Comparison of ENCODE assay signal across 33 cellular contexts in genomic region chr13:40875583-40875982, GRCh38.
"Had no signal": no experiment of that assay in that cellular context is flagged by ENCODE, and none has a peak within 500 bp of the region (broad histone marks: within the 10 kb centered on the region; RNA-seq: fewer than 3 reads in every experiment).

No MANE protein-coding gene starts in this region.

- H3K4me3 ChIP-seq: adrenal gland, body of pancreas, MG63, Peyer's patch had no signal

- H3K4me1 Mint-ChIP-seq: activated CD4-positive, alpha-beta T cell treated with anti-CD3 and anti-CD28 coated beads for 36 hours; activated CD4-positive, alpha-beta T cell treated with anti-CD3 and anti-CD28 coated beads, Interleukin-2, amount 10 ng/mL, durations not matched to agents 7 days and 5 days had no signal

- H3K4me1 ChIP-seq: adrenal gland, body of pancreas, breast epithelium, Peyer's patch had no signal

- ATAC-seq: activated CD4-positive, alpha-beta T cell treated with anti-CD3 and anti-CD28 coated beads for 36 hours; activated CD8-positive, alpha-beta T cell treated with anti-CD3 and anti-CD28 coated beads, Interleukin-2, amount 10 ng/mL, durations not matched to agents 7 days and 5 days; activated naive CD4-positive, alpha-beta T cell treated with anti-CD3 and anti-CD28 coated beads, Interleukin-2, amount 50 U/mL, for 72 hours; body of pancreas; PC-3; Right ventricle myocardium inferior had no signal

- H3K27me3 ChIP-seq: adrenal gland, body of pancreas, breast epithelium, MG63, Peyer's patch had no signal

- DNase-seq: activated CD4-positive, alpha-beta T cell treated with anti-CD3 and anti-CD28 coated beads for 36 hours; activated CD4-positive, alpha-beta T cell treated with anti-CD3 and anti-CD28 coated beads, Interleukin-2, amount 10 ng/mL, durations not matched to agents 7 days and 5 days; activated CD4-positive, alpha-beta T cell treated with anti-CD3 and anti-CD28 coated beads, Interleukin-2, amount 50 U/mL, for 48 hours; activated CD8-positive, alpha-beta T cell treated with anti-CD3 and anti-CD28 coated beads, Interleukin-2, amount 10 ng/mL, durations not matched to agents 7 days and 5 days; activated gamma-delta T cell treated with Interleukin-2 at 50 U/mL for 16 hours; activated naive CD4-positive, alpha-beta T cell treated with anti-CD3 and anti-CD28 coated beads for 36 hours; activated T-cell treated with anti-CD3 and anti-CD28 coated beads, Interleukin-2, amount 50 U/mL, for 24 hours; adrenal gland; body of pancreas; Kasumi-1; KG1; MG63; NCI-H1092 treated with DMSO at 0.1 percent for 48 hours; NCI-H1417; NCI-H146; NCI-H187; NCI-H2029 treated with DMSO at 0.1 percent for 48 hours; NCI-H2107; NCI-H2171; NCI-H526; NCI-H748 treated with DMSO at 0.1 percent for 48 hours; NK-92 treated with Interleukin-12 subunit alpha and Interleukin-12 subunit beta, amount 100 ng/mL, for 24 hours; Peyer's patch; SW 1271; T-helper 1 cell; T-helper 2 cell; T1000 had no signal

- H3K4me3 Mint-ChIP-seq: activated CD4-positive, alpha-beta T cell treated with anti-CD3 and anti-CD28 coated beads for 36 hours; activated CD4-positive, alpha-beta T cell treated with anti-CD3 and anti-CD28 coated beads, Interleukin-2, amount 10 ng/mL, durations not matched to agents 7 days and 5 days; activated CD8-positive, alpha-beta T cell treated with anti-CD3 and anti-CD28 coated beads, Interleukin-2, amount 10 ng/mL, durations not matched to agents 7 days and 5 days; activated naive CD4-positive, alpha-beta T cell treated with anti-CD3 and anti-CD28 coated beads for 36 hours; activated T-cell treated with anti-CD3 and anti-CD28 coated beads, Interleukin-2, amount 50 U/mL, for 24 hours; activated T-helper 1 cell treated with anti-CD3 and anti-CD28 coated beads, Interleukin-12 subunit alpha, Interleukin-12 subunit beta, Interleukin-2, Interleukin-4 antibody, amounts not matched to agents 30 ng/mL and 10 ng/mL and 1 ng/mL, durations not matched to agents 14 hours and 24 hours and 36 hours had no signal

- H3K27ac Mint-ChIP-seq: activated CD4-positive, alpha-beta T cell treated with anti-CD3 and anti-CD28 coated beads for 36 hours; activated CD4-positive, alpha-beta T cell treated with anti-CD3 and anti-CD28 coated beads, Interleukin-2, amount 10 ng/mL, durations not matched to agents 7 days and 5 days; activated CD8-positive, alpha-beta T cell treated with anti-CD3 and anti-CD28 coated beads, Interleukin-2, amount 10 ng/mL, durations not matched to agents 7 days and 5 days; activated naive CD4-positive, alpha-beta T cell treated with anti-CD3 and anti-CD28 coated beads for 36 hours; activated naive CD4-positive, alpha-beta T cell treated with anti-CD3 and anti-CD28 coated beads, Interleukin-2, amount 50 U/mL, for 72 hours; activated T-cell treated with anti-CD3 and anti-CD28 coated beads, Interleukin-2, amount 50 U/mL, for 24 hours; activated T-helper 1 cell treated with anti-CD3 and anti-CD28 coated beads, Interleukin-12 subunit alpha, Interleukin-12 subunit beta, Interleukin-2, Interleukin-4 antibody, amounts not matched to agents 30 ng/mL and 10 ng/mL and 1 ng/mL, durations not matched to agents 14 hours and 24 hours and 36 hours had no signal

- H3K27ac ChIP-seq: adrenal gland, body of pancreas, breast epithelium, Peyer's patch, RWPE1 had no signal

- H3K27me3 Mint-ChIP-seq: activated CD4-positive, alpha-beta T cell treated with anti-CD3 and anti-CD28 coated beads for 36 hours; activated CD4-positive, alpha-beta T cell treated with anti-CD3 and anti-CD28 coated beads, Interleukin-2, amount 10 ng/mL, durations not matched to agents 7 days and 5 days; activated T-cell treated with anti-CD3 and anti-CD28 coated beads, Interleukin-2, amount 50 U/mL, for 24 hours had no signal

- H3K36me3 ChIP-seq: adrenal gland, MG63 had no signal
